In genomic region chr15:88627463-88627862, GRCh38 we compare ENCODE assay signal across 10 cellular contexts. TPM values are rescaled to one million over a fixed set of nuclear protein-coding genes. Genes with fewer than 3 reads are reported as not detected.
DNase-seq lines count a peak whose midpoint lies in the region; ATAC-seq and TF ChIP-seq lines count a peak whose summit lies in the region.
"Had no signal": no experiment of that assay in that cellular context is flagged by ENCODE, and none has a peak within 500 bp of the region (broad histone marks: within the 10 kb centered on the region; RNA-seq: fewer than 3 reads in every experiment).

No MANE protein-coding gene starts in this region.

- no peaks in the 10 kb centered on the region for H3K27me3 Mint-ChIP-seq in CD4-positive, alpha-beta T cell

- WGBS in heart left ventricle, 4 donors = 86 to 100% (median 94%) methylated on average over 1 of the region's 1 CpG

- H3K4me3 ChIP-seq in heart left ventricle = no peak overlapping the region

- no peaks in the 10 kb centered on the region for H3K9me3 Mint-ChIP-seq in CD4-positive, alpha-beta T cell
- H3K9me3 Mint-ChIP-seq: neural crest cell had no signal

- H3K36me3 ChIP-seq in heart left ventricle = peaks cover 0 to 75% (median 56%) of the 10 kb centered on the region in 9 donors

- H3K4me1 ChIP-seq in foreskin keratinocyte (peaks cover 5% of the 10 kb centered on the region), heart left ventricle (peaks cover 0 to 86% (median 14%) of the 10 kb centered on the region in 12 donors)

- H3K36me3 Mint-ChIP-seq in CD4-positive, alpha-beta T cell (ENCODE audit: low read depth) = peaks cover 70% of the 10 kb centered on the region

- H3K4me1 Mint-ChIP-seq in CD4-positive, alpha-beta T cell (ENCODE audit: low read depth) = peaks cover 94% of the 10 kb centered on the region

- intact Hi-C loops in CD4-positive, alpha-beta T cell (cut with DNase I, micrococcal nuclease) = loop anchor here (1.0 to 10.0 kb wide), 7 partner anchors 8 to 707 kb away; partner anchors contain the start of genes POLG (in 2 of the 2) and FANCI (in 1 of the 2)
- intact Hi-C loops in heart left ventricle (cut with DNase I) = loop anchor here in 2 of 10 donors (5.0 to 10.0 kb wide), 5 partner anchors 35 to 387 kb away; partner anchors contain the start of gene HAPLN3 (in 1 of the 2)

- H3K27ac Mint-ChIP-seq in CD4-positive, alpha-beta T cell = peak overlapping the region; percentile 95

- TF ChIP-seq CTCF in CD4-positive, alpha-beta T cell (IDR thresholded peaks at IDR 0.05) = no peak
- no peak for TF ChIP-seq CTCF in foreskin keratinocyte (conservative IDR thresholded peaks at IDR 0.05)
- no peak for TF ChIP-seq CTCF in heart left ventricle (IDR thresholded peaks at IDR 0.05)

- H3K27ac ChIP-seq in CD4-positive, alpha-beta T cell (ENCODE audit: low read depth, low read length) = peak overlapping the region; percentile 75
- H3K27ac ChIP-seq in foreskin keratinocyte (no peak overlapping the region), heart left ventricle (peak overlapping the region in 1 of 12 donors; percentile 74)

- peak overlapping the region; percentile 75 for H3K4me3 Mint-ChIP-seq in CD4-positive, alpha-beta T cell
- H3K4me3 Mint-ChIP-seq: neural crest cell had no signal

- TF ChIP-seq POLR2A in heart left ventricle (IDR thresholded peaks at IDR 0.05) = no peak

- no peaks in the 10 kb centered on the region for H3K27me3 ChIP-seq in CD4-positive, alpha-beta T cell (ENCODE audit: control insufficient read depth, insufficient read depth, low read length)
- no peaks in the 10 kb centered on the region for H3K27me3 ChIP-seq in foreskin keratinocyte
- no peaks in the 10 kb centered on the region for H3K27me3 ChIP-seq in heart left ventricle

- ATAC-seq in CD4-positive, alpha-beta T cell (ENCODE audit: poor library complexity) = peak; percentile 81
- peak; percentile 31 for ATAC-seq in HG02973 (IDR thresholded peaks at IDR 0.05; ENCODE audit: unreplicated experiment)
- peak; percentile 16 for ATAC-seq in foreskin keratinocyte
- no peak for ATAC-seq in GM18520 (IDR thresholded peaks at IDR 0.05; ENCODE audit: unreplicated experiment)
- ATAC-seq in heart left ventricle = no peak

- CTCF ChIA-PET in CD4-positive, alpha-beta T cell (lab: Charles Lee) = interaction anchor here (0.7 to 1.1 kb wide), 4 partner anchors 8 to 37 kb away, joined by 3 to 4 read pairs (median 3); no protein-coding TSS in a partner anchor

- H3K9me3 ChIP-seq in CD4-positive, alpha-beta T cell (ENCODE audit: control insufficient read depth, low read length) = no peaks in the 10 kb centered on the region
- H3K9me3 ChIP-seq in heart left ventricle = no peaks in the 10 kb centered on the region

- peak; percentile 58 to 89 (median 70) for DNase-seq in CD4-positive, alpha-beta T cell
- DNase-seq in activated CD4-positive, alpha-beta T cell treated with anti-CD3 and anti-CD28 coated beads, Interleukin-2, amount 50 U/mL, for 48 hours = peak; percentile 44 to 50
- DNase-seq in foreskin keratinocyte = no peak
- no peak for DNase-seq in midbrain (lab: John Stamatoyannopoulos, UW)
- DNase-seq in NCI-H1092 treated with DMSO at 0.1 percent for 48 hours (lab: John Stamatoyannopoulos, UW) = no peak
- DNase-seq in heart left ventricle = no peak
- DNase-seq: Calu3 had no signal

- POLR2A ChIA-PET in CD4-positive, alpha-beta T cell (lab: Charles Lee) = interaction anchor here (0.7 to 6.2 kb wide), 7 partner anchors 20 to 268 kb away, joined by 3 to 83 read pairs (median 4); partner anchors contain the start of gene HAPLN3

RNA-seq across cellular contexts. Expression of gene AEN, which starts 6.3 kb away (rescaled TPM):
- total RNA-seq in CD4-positive, alpha-beta T cell = 10 to 100 TPM; 40.7 to 43.7 TPM
- 47.6 and 50.0 TPM in 2 replicates for total RNA-seq in foreskin keratinocyte
- polyA plus RNA-seq in foreskin keratinocyte = 25.8 and 26.6 TPM in 2 replicates
- total RNA-seq in heart left ventricle = 10 to 100 TPM in 2 of 9 donors, 1 to 10 TPM in 7; 4.5 to 11.9 (median 6.6) TPM
- 10 to 100 TPM in 1 of 2 donors, 1 to 10 TPM in 1; 3.8 to 21.8 TPM for polyA plus RNA-seq in heart left ventricle

RNA-seq across cellular contexts. Expression of gene ISG20, which starts 11.4 kb away (rescaled TPM):
- total RNA-seq in CD4-positive, alpha-beta T cell = 100 to 1,000 TPM; 152 to 157 TPM
- total RNA-seq in foreskin keratinocyte = 8.3 and 15.2 TPM in 2 replicates
- polyA plus RNA-seq in foreskin keratinocyte = 14.6 and 24.8 TPM in 2 replicates
- total RNA-seq in heart left ventricle = 10 to 100 TPM in 2 of 9 donors, 1 to 10 TPM in 7; 1.5 to 24.2 (median 4.9) TPM
- polyA plus RNA-seq in heart left ventricle = 10 to 100 TPM in 1 of 2 donors, 1 to 10 TPM in 1; 3.1 to 10.3 TPM

Comparison
In these comparisons a context has a peak if more than half of its experiments do, and no peak if none do; other contexts are left out.
1. ATAC-seq: peak in CD4-positive, alpha-beta T cell (single experiment), HG02973 (single experiment) and foreskin keratinocyte (single experiment); none in GM18520 (single experiment) and heart left ventricle (0 of 4).
2. DNase-seq: peak in CD4-positive, alpha-beta T cell (10 of 10) and activated CD4-positive, alpha-beta T cell treated with anti-CD3 and anti-CD28 coated beads, Interleukin-2, amount 50 U/mL, for 48 hours (2 of 2); none in foreskin keratinocyte (0 of 2), midbrain (single experiment), NCI-H1092 treated with DMSO at 0.1 percent for 48 hours (single experiment) and heart left ventricle (0 of 5).